Comparison of ENCODE assay signal across 18 cellular contexts in genomic region chr21:44405948-44406872, GRCh38. TPM values are rescaled to one million over a fixed set of nuclear protein-coding genes. Genes with fewer than 3 reads are reported as not detected.
A peak's percentile ranks its signal among the peaks of the same experiment; 100 is the strongest.
DNase-seq lines count a peak whose midpoint lies in the region; ATAC-seq and TF ChIP-seq lines count a peak whose summit lies in the region.
"Had no signal": no experiment of that assay in that cellular context is flagged by ENCODE, and none has a peak within 500 bp of the region (broad histone marks: within the 10 kb centered on the region; RNA-seq: fewer than 3 reads in every experiment).

No MANE protein-coding gene starts in this region.

- H3K36me3 ChIP-seq in SJSA1 = peaks cover 6% of the 10 kb centered on the region; the same call in 1 of the 2 replicates
- no peaks in the 10 kb centered on the region for H3K36me3 ChIP-seq in mesenchymal stem cell (ENCODE audit: control insufficient read depth in 1 of 2, insufficient read depth in 2 of 2, low read depth in 1 of 2, low read length in 2 of 2)
- H3K36me3 ChIP-seq in osteoblast (ENCODE audit: insufficient read depth, low read length) = no peaks in the 10 kb centered on the region
- H3K36me3 ChIP-seq: gastrocnemius medialis had no signal

- 70% methylated on average over 35 of the region's 37 CpGs for WGBS in mesenchymal stem cell

- no peaks in the 10 kb centered on the region for H3K79me1 ChIP-seq in mesenchymal stem cell (replicated peaks; ENCODE audit: low read length, poor library complexity, severe bottlenecking)

- no peak overlapping the region for H3K14ac ChIP-seq in mesenchymal stem cell (ENCODE audit: low read length in 2 of 2)

- no peak overlapping the region for H3K9ac ChIP-seq in mesenchymal stem cell (ENCODE audit: low read length)

- no peak overlapping the region for H4K8ac ChIP-seq in mesenchymal stem cell (ENCODE audit: low read length)

- no peaks in the 10 kb centered on the region for H3K27me3 ChIP-seq in SJSA1 (replicated peaks)
- H3K27me3 ChIP-seq in mesenchymal stem cell (ENCODE audit: control insufficient read depth in 1 of 2, insufficient read depth in 1 of 2, low read length in 2 of 2) = no peaks in the 10 kb centered on the region
- H3K27me3 ChIP-seq in osteoblast (ENCODE audit: insufficient read depth, low read length) = no peaks in the 10 kb centered on the region
- H3K27me3 ChIP-seq: gastrocnemius medialis had no signal

- DNase-seq in AG10803 (ENCODE audit: low read depth) (peak; percentile 32), GM04503 (ENCODE audit: low read depth) (peak; percentile 5), SJSA1 (ENCODE audit: low read depth in 1 of 2, low spot score in 2 of 2) (peak; percentile 81 to 86), mesenchymal stem cell (peak; percentile 80), osteoblast (ENCODE audit: insufficient read length, low spot score, missing footprints) (no peak), amniotic stem cell (lab: John Stamatoyannopoulos, UW) (no peak), HPDE6-E6E7 (ENCODE audit: extremely low spot score) (no peak)
- DNase-seq: activated CD4-positive, CD25-positive, alpha-beta regulatory T cell; activated CD8-positive, alpha-beta memory T cell treated with anti-CD3 and anti-CD28 coated beads, Interleukin-2, amount 50 U/mL, for 4 hours; endodermal cell; NCI-H1694 treated with DMSO at 0.1 percent for 48 hours; NCI-H510A; nucleus accumbens; small intestine; stimulated activated naive CD8-positive, alpha-beta T cell treated with anti-CD3 and anti-CD28 coated beads, Interleukin-15, Interleukin-2, amounts not matched to agents 100 U/mL and 50 U/mL, for 24 hours had no signal

- no peak overlapping the region for H4K91ac ChIP-seq in mesenchymal stem cell (ENCODE audit: low read length)

- peaks cover 13% of the 10 kb centered on the region for H3K9me3 ChIP-seq in SJSA1 (replicated peaks)
- no peaks in the 10 kb centered on the region for H3K9me3 ChIP-seq in mesenchymal stem cell (ENCODE audit: control insufficient read depth, low read length)
- no peaks in the 10 kb centered on the region for H3K9me3 ChIP-seq in osteoblast (ENCODE audit: low read depth, low read length)
- H3K9me3 ChIP-seq: gastrocnemius medialis had no signal

- no peak for ATAC-seq in HG02798 (IDR thresholded peaks at IDR 0.05; ENCODE audit: poor library complexity, unreplicated experiment)
- ATAC-seq: gastrocnemius medialis; stimulated activated naive CD8-positive, alpha-beta T cell treated with anti-CD3 and anti-CD28 coated beads, Interleukin-15, Interleukin-2, amounts not matched to agents 100 U/mL and 50 U/mL, for 24 hours had no signal

- no peak overlapping the region for H3K4ac ChIP-seq in mesenchymal stem cell (ENCODE audit: low read depth in 1 of 2, low read length in 2 of 2)

- H3K4me1 ChIP-seq in SJSA1 (replicated peaks) = peaks cover 49% of the 10 kb centered on the region
- H3K4me1 ChIP-seq in mesenchymal stem cell (ENCODE audit: control insufficient read depth, insufficient read depth, low read depth, low read length) = peaks cover 4% of the 10 kb centered on the region
- no peaks in the 10 kb centered on the region for H3K4me1 ChIP-seq in osteoblast (ENCODE audit: insufficient read depth, low read length)
- H3K4me1 ChIP-seq: gastrocnemius medialis had no signal

- H3K4me2 ChIP-seq in mesenchymal stem cell (ENCODE audit: low read length, poor library complexity, severe bottlenecking) = no peak overlapping the region
- no peak overlapping the region for H3K4me2 ChIP-seq in osteoblast (ENCODE audit: insufficient read depth, low read length)

- H2BK120ac ChIP-seq in mesenchymal stem cell (ENCODE audit: low read depth, low read length) = no peak overlapping the region

- H2BK5ac ChIP-seq in mesenchymal stem cell (ENCODE audit: low read depth, low read length, poor library complexity, severe bottlenecking) = no peak overlapping the region

- H2BK12ac ChIP-seq in mesenchymal stem cell (ENCODE audit: low read length in 2 of 2) = no peak overlapping the region

- H3K27ac ChIP-seq in SJSA1 = peak overlapping the region; percentile 93
- H3K27ac ChIP-seq in mesenchymal stem cell (ENCODE audit: low read length, poor library complexity, severe bottlenecking) = no peak overlapping the region
- no peak overlapping the region for H3K27ac ChIP-seq in osteoblast (ENCODE audit: low read depth, low read length)
- H3K27ac ChIP-seq: gastrocnemius medialis, HL-60 had no signal

- H2AFZ ChIP-seq in mesenchymal stem cell (ENCODE audit: low read depth, low read length) (no peak overlapping the region), osteoblast (ENCODE audit: low read length) (no peak overlapping the region)

- H3K18ac ChIP-seq in mesenchymal stem cell (ENCODE audit: low read depth in 1 of 2, low read length in 2 of 2) = no peak overlapping the region

- TF ChIP-seq CTCF in AG10803 (conservative IDR thresholded peaks at IDR 0.05; ENCODE audit: low read length) (no peak), osteoblast (IDR thresholded peaks at IDR 0.05; ENCODE audit: extremely low read depth, low read depth, low read length) (no peak)

- no peak overlapping the region for H3K4me3 ChIP-seq in AG10803 (ENCODE audit: low read length)
- peak overlapping the region; percentile 39 for H3K4me3 ChIP-seq in SJSA1
- no peak overlapping the region for H3K4me3 ChIP-seq in mesenchymal stem cell (ENCODE audit: insufficient read depth in 1 of 2, low read depth in 1 of 2, low read length in 2 of 2)
- H3K4me3 ChIP-seq in osteoblast (ENCODE audit: insufficient read depth, low read length) = no peak overlapping the region
- H3K4me3 ChIP-seq: gastrocnemius medialis had no signal

- H2AK5ac ChIP-seq in mesenchymal stem cell (ENCODE audit: low read length, severe bottlenecking) = no peak overlapping the region

- H4K20me1 ChIP-seq in osteoblast (ENCODE audit: insufficient read depth, low read length) = no peaks in the 10 kb centered on the region

- no peak overlapping the region for H2BK15ac ChIP-seq in mesenchymal stem cell (ENCODE audit: low read depth, poor library complexity, severe bottlenecking)

- no peaks in the 10 kb centered on the region for H3K79me2 ChIP-seq in osteoblast (ENCODE audit: insufficient read depth, low read length)

- no peak overlapping the region for H3K23ac ChIP-seq in mesenchymal stem cell (ENCODE audit: low read length in 2 of 2)

RNA-seq across cellular contexts. Expression of gene LRRC3, which starts 49.1 kb away (rescaled TPM):
- total RNA-seq in SJSA1 (2014; rRNA removed; shearing (Covaris generic)) = 1.6 and 3.0 TPM in 2 replicates
- polyA plus RNA-seq in mesenchymal stem cell (2013, experiment 1 of 2) = 2.9 TPM
- 3.1 TPM for polyA plus RNA-seq in mesenchymal stem cell (2013, experiment 2 of 2)
- 0.72 and 0.88 TPM in 2 replicates for total RNA-seq in osteoblast

RNA-seq across cellular contexts. Expression of gene TRPM2, which starts 52.8 kb away (rescaled TPM):
- 14.8 and 16.1 TPM in 2 replicates for total RNA-seq in SJSA1 (2014; rRNA removed; shearing (Covaris generic))
- polyA plus RNA-seq in mesenchymal stem cell (2013, experiment 1 of 2) = 0.21 TPM
- polyA plus RNA-seq in mesenchymal stem cell (2013, experiment 2 of 2) = 0.23 TPM
- total RNA-seq in osteoblast = under 0.01 and 0.36 TPM in 2 replicates

Comparison
In these comparisons a context has a peak if more than half of its experiments do, and no peak if none do; other contexts are left out.
1. DNase-seq: peak in AG10803 (single experiment), GM04503 (single experiment), SJSA1 (2 of 2) and mesenchymal stem cell (single experiment); none in osteoblast (single experiment), amniotic stem cell (single experiment) and HPDE6-E6E7 (single experiment).
2. RNA of gene TRPM2, which starts 52.8 kb away (total RNA-seq): 14.8 to 16.1 TPM in SJSA1; under 0.01 to 0.36 TPM in osteoblast; every median in the first group is over 10 times any median in the second.